ENCODE assay signal across 8 cellular contexts in the genomic region with DNA sequence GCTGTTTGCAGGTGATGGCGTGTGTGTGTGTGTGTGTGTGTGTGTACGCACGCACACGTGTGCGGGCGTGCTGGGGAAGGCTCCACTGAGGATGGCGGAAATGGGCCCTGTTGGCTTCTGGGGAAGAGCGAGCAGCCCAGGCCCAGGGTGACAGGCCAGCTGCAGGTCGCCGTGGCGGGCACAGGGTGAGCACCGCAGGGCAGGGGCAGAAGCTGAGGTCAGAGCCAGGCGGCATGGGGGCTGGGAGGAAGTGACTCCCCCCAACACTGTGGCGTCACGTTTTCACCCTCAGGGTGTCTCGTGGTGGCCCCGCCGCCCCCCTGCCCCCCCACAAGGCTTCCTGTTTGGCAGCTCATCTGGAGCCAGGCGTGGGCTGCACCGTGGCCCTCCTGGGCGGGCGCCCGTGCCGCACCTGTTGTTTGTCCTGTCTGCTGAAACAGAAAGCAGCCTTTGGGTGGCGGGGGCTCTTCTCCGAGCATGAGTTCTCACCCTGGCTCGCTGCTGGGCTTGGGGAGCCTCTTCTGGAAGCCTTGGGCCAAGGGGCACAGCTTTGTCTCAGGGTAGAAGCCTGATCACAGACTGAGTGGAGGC. TPM values are rescaled to one million over a fixed set of nuclear protein-coding genes. Genes with fewer than 3 reads are reported as not detected.
DNase-seq lines count a peak whose midpoint lies in the region; ATAC-seq and TF ChIP-seq lines count a peak whose summit lies in the region.

No MANE protein-coding gene starts in this region.

- ATAC-seq in GM19043 (IDR thresholded peaks at IDR 0.05; ENCODE audit: low read depth, unreplicated experiment) (peak; percentile 53), HG03097 (IDR thresholded peaks at IDR 0.05; ENCODE audit: low FRiP score, unreplicated experiment) (peak; percentile 59)

- peak overlapping the region; percentile 82 for H3K4me3 Mint-ChIP-seq in T-helper 1 cell treated with Interleukin-12 subunit alpha and Interleukin-12 subunit beta and Interleukin-4 antibody, amounts not matched to agents 30 μg/mL and 1 μg/mL, for 36 hours
- no peak overlapping the region for H3K4me3 Mint-ChIP-seq in osteocyte (ENCODE audit: unreplicated experiment)

- no peaks in the 10 kb centered on the region for H3K27me3 ChIP-seq in tibial nerve

- no peak for TF ChIP-seq EP300 in tibial nerve (IDR thresholded peaks at IDR 0.05)

- H3K27ac ChIP-seq in caudate nucleus (ENCODE audit: low read depth, low read length) = peak overlapping the region; percentile 33
- H3K27ac ChIP-seq in tibial nerve = peak overlapping the region; percentile 64 to 88 (median 85)

- DNase-seq in caudate nucleus (lab: John Stamatoyannopoulos, UW) (peak in 4 of 61 donors; percentile 15 to 42 (median 35)), osteocyte (ENCODE audit: extremely low spot score, unreplicated experiment) (no peak), tibial nerve (ENCODE audit: low spot score in 2 of 2) (no peak), NCI-H128 (lab: John Stamatoyannopoulos, UW; ENCODE audit: unreplicated experiment) (no peak), NCI-H524 treated with DMSO at 0.1 percent for 48 hours (lab: John Stamatoyannopoulos, UW) (no peak)

- H3K4me1 ChIP-seq in tibial nerve = peaks cover 0 to 76% (median 67%) of the 10 kb centered on the region in 4 donors

- H3K36me3 ChIP-seq in tibial nerve = peaks cover 0 to 38% (median 0%) of the 10 kb centered on the region in 3 donors

- TF ChIP-seq POLR2A in tibial nerve (IDR thresholded peaks at IDR 0.05) = no peak

- TF ChIP-seq CTCF in osteocyte (IDR thresholded peaks at IDR 0.05) (no peak), tibial nerve (IDR thresholded peaks at IDR 0.05) (no peak)

- no peak overlapping the region for H3K4me3 ChIP-seq in tibial nerve

- peaks cover 74% of the 10 kb centered on the region for H3K4me1 Mint-ChIP-seq in T-helper 1 cell treated with Interleukin-12 subunit alpha and Interleukin-12 subunit beta and Interleukin-4 antibody, amounts not matched to agents 30 μg/mL and 1 μg/mL, for 36 hours (ENCODE audit: low read depth)
- H3K4me1 Mint-ChIP-seq in osteocyte (ENCODE audit: unreplicated experiment) = peaks cover 57% of the 10 kb centered on the region

- H3K9me3 Mint-ChIP-seq in T-helper 1 cell treated with Interleukin-12 subunit alpha and Interleukin-12 subunit beta and Interleukin-4 antibody, amounts not matched to agents 30 μg/mL and 1 μg/mL, for 36 hours = no peaks in the 10 kb centered on the region
- no peaks in the 10 kb centered on the region for H3K9me3 Mint-ChIP-seq in osteocyte (ENCODE audit: unreplicated experiment)

- 53 to 56% methylated on average over 17 to 21 of the region's 27 CpGs for WGBS in tibial nerve, 2 donors

- peak overlapping the region; percentile 96 for H3K27ac Mint-ChIP-seq in T-helper 1 cell treated with Interleukin-12 subunit alpha and Interleukin-12 subunit beta and Interleukin-4 antibody, amounts not matched to agents 30 μg/mL and 1 μg/mL, for 36 hours
- peak overlapping the region; percentile 76 for H3K27ac Mint-ChIP-seq in osteocyte (ENCODE audit: unreplicated experiment)

- no peaks in the 10 kb centered on the region for H3K27me3 Mint-ChIP-seq in T-helper 1 cell treated with Interleukin-12 subunit alpha and Interleukin-12 subunit beta and Interleukin-4 antibody, amounts not matched to agents 30 μg/mL and 1 μg/mL, for 36 hours (ENCODE audit: low read depth)
- H3K27me3 Mint-ChIP-seq in osteocyte (ENCODE audit: unreplicated experiment) = no peaks in the 10 kb centered on the region

- H3K9me3 ChIP-seq in tibial nerve = no peaks in the 10 kb centered on the region

- peaks cover 66% of the 10 kb centered on the region for H3K36me3 Mint-ChIP-seq in T-helper 1 cell treated with Interleukin-12 subunit alpha and Interleukin-12 subunit beta and Interleukin-4 antibody, amounts not matched to agents 30 μg/mL and 1 μg/mL, for 36 hours (ENCODE audit: low read depth)
- peaks cover 19% of the 10 kb centered on the region for H3K36me3 Mint-ChIP-seq in osteocyte (ENCODE audit: unreplicated experiment)

RNA-seq across cellular contexts. Expression of a gene that starts 7.1 kb away (rescaled TPM):
- total RNA-seq in osteocyte = 17.8 and 18.8 TPM in 2 replicates
- 10 to 100 TPM in 1 of 4 donors, 1 to 10 TPM in 3; 4.8 to 14.4 (median 5.8) TPM for total RNA-seq in tibial nerve

RNA-seq across cellular contexts. Expression of a gene that starts 47.3 kb away (rescaled TPM):
- total RNA-seq in osteocyte = 24.3 and 24.7 TPM in 2 replicates
- 10 to 100 TPM; 12.6 to 20.9 (median 19.0) TPM for total RNA-seq in tibial nerve
